8 cellular contexts compared by ENCODE assay signal in the genomic region with DNA sequence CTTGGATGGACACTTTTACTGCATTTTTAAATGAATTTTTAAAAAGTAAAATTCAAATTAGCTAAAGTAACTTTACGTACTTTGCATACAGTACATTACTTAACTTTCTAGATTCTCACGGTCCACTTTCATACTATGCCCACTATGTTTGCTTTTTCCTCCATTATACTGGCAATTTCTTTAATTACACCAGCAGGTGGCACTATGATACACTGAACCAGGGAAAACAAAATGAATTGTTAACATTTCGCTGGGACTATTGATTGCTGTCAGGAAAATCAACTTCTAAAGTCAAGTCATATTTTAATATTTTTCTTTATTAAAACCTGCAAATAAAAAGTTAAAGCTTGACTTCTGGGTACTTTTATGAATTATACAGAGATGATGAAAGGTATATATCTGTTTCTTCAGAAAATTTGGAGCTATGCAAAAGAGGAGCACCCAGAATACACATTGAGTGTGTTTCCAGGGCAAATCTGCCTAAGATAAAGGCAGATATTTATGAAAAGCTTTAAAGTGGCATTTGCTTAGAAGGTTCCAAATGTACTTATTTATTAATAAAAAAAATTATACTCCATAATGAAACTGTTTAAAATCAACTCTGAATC. TPM values are rescaled to one million over a fixed set of nuclear protein-coding genes. Genes with fewer than 3 reads are reported as not detected.
DNase-seq lines count a peak whose midpoint lies in the region; ATAC-seq and TF ChIP-seq lines count a peak whose summit lies in the region.

No MANE protein-coding gene starts in this region.

- no peak overlapping the region for H2AFZ ChIP-seq in PC-9

- no peaks in the 10 kb centered on the region for H3K27me3 Mint-ChIP-seq in nephron (ENCODE audit: low read depth)

- DNase-seq in NCI-H82 (lab: John Stamatoyannopoulos, UW), result peak; percentile 59
- no peak for DNase-seq in NCI-H82 treated with DMSO at 0.1 percent for 48 hours (lab: John Stamatoyannopoulos, UW; ENCODE audit: unreplicated experiment)
- no peak for DNase-seq in PC-9
- no peak for DNase-seq in dorsolateral prefrontal cortex
- DNase-seq in GM19240 (ENCODE audit: insufficient read length, low spot score), result no peak

- H3K79me2 ChIP-seq in PC-9 (ENCODE audit: low read depth), result no peaks in the 10 kb centered on the region

- CTCF ChIA-PET in PC-9 (lab: Charles Lee), result interaction anchor here (0.5 to 1.5 kb wide), 6 partner anchors 16 to 206 kb away, joined by 3 to 8 read pairs (median 3); no protein-coding TSS in a partner anchor

- no peaks in the 10 kb centered on the region for H3K4me1 Mint-ChIP-seq in nephron

- no peak overlapping the region for H3K27ac Mint-ChIP-seq in nephron

- H3K27ac ChIP-seq in PC-9 (no peak overlapping the region), dorsolateral prefrontal cortex (no peak overlapping the region)

- no peaks in the 10 kb centered on the region for H3K9me2 ChIP-seq in PC-9 (ENCODE audit: insufficient read depth)

- H3K36me3 Mint-ChIP-seq in nephron (ENCODE audit: low read depth), result no peaks in the 10 kb centered on the region

- H3K4me1 ChIP-seq in PC-9 (replicated peaks; ENCODE audit: insufficient read depth), result no peaks in the 10 kb centered on the region

- no peaks in the 10 kb centered on the region for H3K36me3 ChIP-seq in PC-9 (ENCODE audit: low read depth)

- no peak overlapping the region for H3K4me2 ChIP-seq in PC-9

- no peaks in the 10 kb centered on the region for H3K9me3 ChIP-seq in PC-9 (ENCODE audit: insufficient read depth, low read depth)

- no peak overlapping the region for H3K4me3 Mint-ChIP-seq in nephron

- H3F3A ChIP-seq in PC-9 (ENCODE audit: insufficient read depth, low read depth), result no peaks in the 10 kb centered on the region

- peak; percentile 73 for ATAC-seq in GM19467 (IDR thresholded peaks at IDR 0.05; ENCODE audit: unreplicated experiment)
- ATAC-seq in HG03565 (IDR thresholded peaks at IDR 0.05; ENCODE audit: unreplicated experiment), result peak; percentile 87

- TF ChIP-seq CTCF in PC-9 (conservative IDR thresholded peaks at IDR 0.05) (peak; percentile 89), dorsolateral prefrontal cortex (IDR thresholded peaks at IDR 0.05 in 54 of 56, conservative IDR thresholded peaks at IDR 0.05 in 2 of 56; ENCODE audit: low read depth in 1 of 56, partially characterized antibody in 56 of 56) (peak; percentile 59 to 90 (median 78)), nephron (IDR thresholded peaks at IDR 0.05; ENCODE audit: unreplicated experiment in 3 of 3) (peak; percentile 73 to 86 (median 77))

- H3K9me3 Mint-ChIP-seq in nephron, result no peaks in the 10 kb centered on the region

- intact Hi-C loops in PC-9 (cut with micrococcal nuclease; ENCODE audit: unreplicated experiment), result loop anchor here (1.0 to 2.0 kb wide), 4 partner anchors 52 to 705 kb away; no protein-coding TSS in a partner anchor
- intact Hi-C loops in dorsolateral prefrontal cortex (cut with DNase I), result loop anchor here in 1 of 2 donors (10.0 kb wide), 1 partner anchor 707 kb away; no protein-coding TSS in a partner anchor

- BruUV-seq in PC-9 (replicated peaks; lab: Mats Ljungman, UMichigan), result no TSS peak

- H3K4me3 ChIP-seq in PC-9 (no peak overlapping the region), dorsolateral prefrontal cortex (no peak overlapping the region)

- POLR2A ChIA-PET in PC-9 (lab: Charles Lee; ENCODE audit: unreplicated experiment), result interaction anchor here (0.5 kb wide), 1 partner anchor 93 kb away, joined by 3 read pairs; no protein-coding TSS in a partner anchor

- H4K20me1 ChIP-seq in PC-9 (ENCODE audit: insufficient read depth), result no peaks in the 10 kb centered on the region

- H3K27me3 ChIP-seq in PC-9 (ENCODE audit: insufficient read depth, low read depth) (no peaks in the 10 kb centered on the region), dorsolateral prefrontal cortex (no peaks in the 10 kb centered on the region)

RNA-seq across cellular contexts. Expression of gene POU1F1, which starts 21.8 kb away (rescaled TPM):
- total RNA-seq in PC-9 (2021), result not detected in 2 replicates
- total RNA-seq in dorsolateral prefrontal cortex, result not detected
